17 cellular contexts compared by ENCODE assay signal in genomic region chr1:56331892-56332567, GRCh38.
DNase-seq lines count a peak whose midpoint lies in the region; ATAC-seq, FAIRE-seq and TF ChIP-seq lines count a peak whose summit lies in the region.
"Had no signal": no experiment of that assay in that cellular context is flagged by ENCODE, and none has a peak within 500 bp of the region (broad histone marks: within the 10 kb centered on the region; RNA-seq: fewer than 3 reads in every experiment).

No MANE protein-coding gene starts in this region.

- dilution Hi-C loops in endothelial cell of umbilical vein (cut with MboI; ENCODE audit: extremely low pct_ligation_motif_present, low sequenced_read_pairs): no loop called here

- H3F3A ChIP-seq in neural progenitor cell (ENCODE audit: low read depth): no peaks in the 10 kb centered on the region

- intact Hi-C loops in endothelial cell of umbilical vein (cut with micrococcal nuclease): no loop called here

- H3K4me3 Mint-ChIP-seq in neural progenitor cell: no peak overlapping the region
- H3K4me3 Mint-ChIP-seq: activated B cell treated with CpG ODN at 0.5 μM for 24 hours, natural killer cell had no signal

- H3K9me3 ChIP-seq in endothelial cell of umbilical vein (replicated peaks; ENCODE audit: control insufficient read depth, insufficient read depth, low read length): no peaks in the 10 kb centered on the region
- no peaks in the 10 kb centered on the region for H3K9me3 ChIP-seq in neural progenitor cell (ENCODE audit: low read depth)
- H3K9me3 ChIP-seq: adrenal gland, stomach had no signal

- peak overlapping the region; percentile 26 for H3K27ac Mint-ChIP-seq in neural progenitor cell
- H3K27ac Mint-ChIP-seq: activated B cell treated with CpG ODN at 0.5 μM for 24 hours, natural killer cell had no signal

- peaks cover 17% of the 10 kb centered on the region for H3K4me1 Mint-ChIP-seq in neural progenitor cell
- H3K4me1 Mint-ChIP-seq: natural killer cell had no signal

- no peaks in the 10 kb centered on the region for H3K36me3 ChIP-seq in endothelial cell of umbilical vein (ENCODE audit: control insufficient read depth in 2 of 2, extremely low read depth in 1 of 2, insufficient read depth in 2 of 2, low read length in 2 of 2)
- no peaks in the 10 kb centered on the region for H3K36me3 ChIP-seq in neural progenitor cell
- H3K36me3 ChIP-seq: adrenal gland, stomach had no signal

- no peak overlapping the region for H2AFZ ChIP-seq in endothelial cell of umbilical vein (ENCODE audit: low read depth, low read length)
- H2AFZ ChIP-seq in neural progenitor cell (replicated peaks): no peak overlapping the region

- H3K9me1 ChIP-seq in endothelial cell of umbilical vein (replicated peaks; ENCODE audit: control insufficient read depth, extremely low read depth, insufficient read depth, low read length): no peaks in the 10 kb centered on the region

- no peaks in the 10 kb centered on the region for H3K27me3 ChIP-seq in endothelial cell of umbilical vein (ENCODE audit: control insufficient read depth in 2 of 2, insufficient read depth in 2 of 2, low read length in 2 of 2)
- H3K27me3 ChIP-seq in neural progenitor cell: no peaks in the 10 kb centered on the region
- H3K27me3 ChIP-seq: adrenal gland, dorsolateral prefrontal cortex, stomach had no signal

- ATAC-seq in HG03135 (IDR thresholded peaks at IDR 0.05; ENCODE audit: unreplicated experiment): no peak
- ATAC-seq: natural killer cell had no signal

- H3K4me2 ChIP-seq in endothelial cell of umbilical vein (ENCODE audit: insufficient read depth, low read length) (no peak overlapping the region), neural progenitor cell (no peak overlapping the region)

- H3K9ac ChIP-seq in endothelial cell of umbilical vein (replicated peaks; ENCODE audit: extremely low read depth, insufficient read depth, low read length): no peak overlapping the region
- no peak overlapping the region for H3K9ac ChIP-seq in neural progenitor cell

- FAIRE-seq in endothelial cell of umbilical vein (lab: Jason Lieb, UNC): no peak
- FAIRE-seq: islet of Langerhans had no signal

- BruUV-seq in endothelial cell of umbilical vein (replicated peaks; lab: Mats Ljungman, UMichigan): no TSS peak

- CTCF ChIA-PET in endothelial cell of umbilical vein (lab: Charles Lee): no interaction called here

- H3K9me3 Mint-ChIP-seq in neural progenitor cell: no peaks in the 10 kb centered on the region
- H3K9me3 Mint-ChIP-seq: activated B cell treated with CpG ODN at 0.5 μM for 24 hours had no signal

- no peaks in the 10 kb centered on the region for H3K79me2 ChIP-seq in endothelial cell of umbilical vein (ENCODE audit: control insufficient read depth, insufficient read depth, low read length)
- H3K79me2 ChIP-seq in neural progenitor cell (ENCODE audit: low read depth): no peaks in the 10 kb centered on the region

- H4K20me1 ChIP-seq in endothelial cell of umbilical vein (replicated peaks; ENCODE audit: control insufficient read depth, extremely low read depth, insufficient read depth, low read length) (no peaks in the 10 kb centered on the region), neural progenitor cell (ENCODE audit: low read depth) (no peaks in the 10 kb centered on the region)

- DNase-seq in ELR (ENCODE audit: low read depth) (peak; percentile 30), NCI-H226 (peak; percentile 99), endothelial cell of umbilical vein (ENCODE audit: low read depth, low spot score) (peak; percentile 12), neural progenitor cell (ENCODE audit: low spot score) (peak; percentile 11), NCI-H2029 (lab: John Stamatoyannopoulos, UW) (no peak), NCI-H146 treated with DMSO at 0.1 percent for 48 hours (lab: John Stamatoyannopoulos, UW; ENCODE audit: unreplicated experiment) (no peak), NCI-H2171 (lab: John Stamatoyannopoulos, UW) (no peak)
- DNase-seq: activated B cell treated with CpG ODN at 0.5 μM for 24 hours, adrenal gland, dorsolateral prefrontal cortex, GDM1, natural killer cell, NCI-H1694 treated with DMSO at 0.1 percent for 48 hours, stomach had no signal

- peaks cover 3% of the 10 kb centered on the region for H3K27me3 Mint-ChIP-seq in neural progenitor cell (ENCODE audit: insufficient read depth, low read depth)
- H3K27me3 Mint-ChIP-seq: activated B cell treated with CpG ODN at 0.5 μM for 24 hours had no signal

- H3K27ac ChIP-seq in endothelial cell of umbilical vein (ENCODE audit: insufficient read depth, low read depth, low read length) (no peak overlapping the region), neural progenitor cell (no peak overlapping the region)
- H3K27ac ChIP-seq: adrenal gland, dorsolateral prefrontal cortex, skin epidermis, stomach had no signal

- POLR2A ChIA-PET in endothelial cell of umbilical vein (lab: Charles Lee): no interaction called here

- no peak overlapping the region for H3K4me3 ChIP-seq in endothelial cell of umbilical vein (replicated peaks in 1 of 3; ENCODE audit: insufficient read depth in 1 of 3, low read depth in 1 of 3, low read length in 3 of 3)
- H3K4me3 ChIP-seq in neural progenitor cell: no peak overlapping the region
- H3K4me3 ChIP-seq: adrenal gland, dorsolateral prefrontal cortex, skin epidermis, stomach had no signal

- H3K4me1 ChIP-seq in endothelial cell of umbilical vein (ENCODE audit: control insufficient read depth, extremely low read depth, insufficient read depth, low read length) (no peaks in the 10 kb centered on the region), neural progenitor cell (peaks cover 3% of the 10 kb centered on the region)
- H3K4me1 ChIP-seq: adrenal gland had no signal

- no peak for TF ChIP-seq CTCF in endothelial cell of umbilical vein (IDR thresholded peaks at IDR 0.05; ENCODE audit: extremely low read depth in 1 of 2, insufficient read depth in 1 of 2, low read depth in 1 of 2, low read length in 2 of 2)
- TF ChIP-seq CTCF in neural progenitor cell (IDR thresholded peaks at IDR 0.05): no peak

- H3K36me3 Mint-ChIP-seq in neural progenitor cell: no peaks in the 10 kb centered on the region
- H3K36me3 Mint-ChIP-seq: natural killer cell had no signal

- no peak for TF ChIP-seq POLR2A in endothelial cell of umbilical vein (IDR thresholded peaks at IDR 0.05; ENCODE audit: low read depth, low read length)

TF ChIP-seq in endothelial cell of umbilical vein, 7 proteins besides CTCF, POLR2A, EP300 and RAD21:
- TF ChIP-seq JUN (IDR thresholded peaks at IDR 0.05; ENCODE audit: borderline replicate concordance, insufficient read depth, insufficient read length, low read depth) (no peak), EZH2 (IDR thresholded peaks at IDR 0.05; ENCODE audit: borderline replicate concordance, low read depth, low read length, severe bottlenecking) (no peak), POLR2AphosphoS5 (IDR thresholded peaks at IDR 0.05; ENCODE audit: insufficient read depth, low read depth, low read length) (no peak), GATA2 (IDR thresholded peaks at IDR 0.05; ENCODE audit: insufficient read depth, insufficient read length, low read depth, low read length) (no peak), FOS (IDR thresholded peaks at IDR 0.05; ENCODE audit: borderline replicate concordance, insufficient read depth, low read length) (no peak)

Comparison
In these comparisons a context has a peak if more than half of its experiments do, and no peak if none do; other contexts are left out.
1. DNase-seq: peak in ELR (single experiment), NCI-H226 (single experiment), endothelial cell of umbilical vein (single experiment) and neural progenitor cell (single experiment); none in NCI-H2029 (single experiment), NCI-H146 treated with DMSO at 0.1 percent for 48 hours (single experiment) and NCI-H2171 (single experiment).